12 cellular contexts compared by ENCODE assay signal in the genomic region with DNA sequence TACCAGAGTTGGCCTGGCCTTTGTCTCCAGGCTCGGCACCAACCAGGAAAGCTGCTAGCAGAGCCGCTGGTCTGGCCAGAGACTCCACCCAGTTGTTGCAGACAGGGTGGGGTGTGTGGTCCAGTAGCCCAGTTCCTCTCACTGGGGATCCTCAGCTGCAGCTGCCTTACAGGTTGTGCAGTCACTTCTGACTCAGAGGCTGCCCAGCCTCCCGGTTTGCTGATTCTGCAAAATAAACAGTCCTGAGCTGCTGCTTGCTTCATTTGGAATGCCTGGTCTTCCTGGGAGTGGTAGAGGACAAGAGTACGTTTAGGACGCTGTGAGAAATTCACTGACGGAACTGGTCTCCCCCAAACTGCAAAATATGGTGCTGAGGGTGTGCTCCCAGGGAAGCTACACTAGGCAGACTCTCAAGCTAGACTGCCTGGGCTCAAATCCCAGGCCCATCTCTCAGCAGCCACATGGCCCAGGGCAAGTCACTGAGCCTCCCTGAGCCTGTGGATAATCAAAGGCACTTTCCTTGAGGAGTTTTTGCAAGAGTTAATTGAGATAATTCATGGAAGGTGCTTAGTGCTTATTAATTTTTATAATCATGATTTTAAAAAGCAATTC.
DNase-seq lines count a peak whose midpoint lies in the region; ATAC-seq and TF ChIP-seq lines count a peak whose summit lies in the region.
"Had no signal": no experiment of that assay in that cellular context is flagged by ENCODE, and none has a peak within 500 bp of the region (broad histone marks: within the 10 kb centered on the region; RNA-seq: fewer than 3 reads in every experiment).

No MANE protein-coding gene starts in this region.

- H3K27me3 Mint-ChIP-seq in Calu3 (ENCODE audit: unreplicated experiment), result peaks cover 75% of the 10 kb centered on the region
- peaks cover 0 to 19% (median 3%) of the 10 kb centered on the region in 5 donors for H3K27me3 Mint-ChIP-seq in naive thymus-derived CD8-positive, alpha-beta T cell

- in situ Hi-C loops in brain microvascular endothelial cell (cut with HindIII; ENCODE audit: low pct_ligation_motif_present, low sequenced_read_pairs), result no loop called here

- H3K27me3 ChIP-seq in MM.1S (replicated peaks; ENCODE audit: insufficient read depth, low read length), result peaks cover 4% of the 10 kb centered on the region; the same call in 1 of the 2 replicates
- H3K27me3 ChIP-seq in brain microvascular endothelial cell (replicated peaks), result no peaks in the 10 kb centered on the region
- peaks cover 0 to 27% of the 10 kb centered on the region in 2 donors for H3K27me3 ChIP-seq in left lung
- peaks cover 7% of the 10 kb centered on the region for H3K27me3 ChIP-seq in suprapubic skin

- H3K4me2 ChIP-seq in MM.1S (ENCODE audit: low read depth, low read length) (no peak overlapping the region), OCI-LY7 (ENCODE audit: low read length) (no peak overlapping the region)

- H3K27ac Mint-ChIP-seq in Calu3 (ENCODE audit: unreplicated experiment), result no peak overlapping the region
- no peak overlapping the region for H3K27ac Mint-ChIP-seq in naive thymus-derived CD8-positive, alpha-beta T cell

- ATAC-seq in left lung, result peak; percentile 52
- no peak for ATAC-seq in naive thymus-derived CD8-positive, alpha-beta T cell
- no peak for ATAC-seq in HG03460 (IDR thresholded peaks at IDR 0.05; ENCODE audit: unreplicated experiment)

- TF ChIP-seq CTCF in Calu3 (IDR thresholded peaks at IDR 0.05; ENCODE audit: unreplicated experiment), result no peak
- no peak for TF ChIP-seq CTCF in MM.1S (IDR thresholded peaks at IDR 0.05; ENCODE audit: low read length)
- no peak for TF ChIP-seq CTCF in brain microvascular endothelial cell (IDR thresholded peaks at IDR 0.05; ENCODE audit: low read depth, low read length, missing control alignments)
- no peak for TF ChIP-seq CTCF in left lung (IDR thresholded peaks at IDR 0.05)
- no peak for TF ChIP-seq CTCF in OCI-LY7 (conservative IDR thresholded peaks at IDR 0.05; ENCODE audit: low read length)
- no peak for TF ChIP-seq CTCF in suprapubic skin (IDR thresholded peaks at IDR 0.05)

- H3K4me1 ChIP-seq in MM.1S (ENCODE audit: low read length), result no peaks in the 10 kb centered on the region
- H3K4me1 ChIP-seq in left lung, result no peaks in the 10 kb centered on the region
- H3K4me1 ChIP-seq in OCI-LY7 (ENCODE audit: insufficient read depth, low read length, poor library complexity, severe bottlenecking), result peaks cover 22% of the 10 kb centered on the region
- H3K4me1 ChIP-seq in suprapubic skin, result no peaks in the 10 kb centered on the region
- H3K4me1 ChIP-seq: parathyroid adenoma had no signal

- H3K9me2 ChIP-seq in MM.1S (replicated peaks; ENCODE audit: insufficient read depth, low read length), result no peaks in the 10 kb centered on the region
- no peaks in the 10 kb centered on the region for H3K9me2 ChIP-seq in OCI-LY7 (ENCODE audit: insufficient read depth, low read length)

- H3K9me3 Mint-ChIP-seq in Calu3 (ENCODE audit: low read depth, unreplicated experiment), result no peaks in the 10 kb centered on the region
- H3K9me3 Mint-ChIP-seq in naive thymus-derived CD8-positive, alpha-beta T cell, result peaks cover 0 to 15% (median 0%) of the 10 kb centered on the region in 9 donors

- H4K20me1 ChIP-seq in MM.1S (ENCODE audit: insufficient read depth, low read length) (no peaks in the 10 kb centered on the region), OCI-LY7 (ENCODE audit: insufficient read depth, low read length) (no peaks in the 10 kb centered on the region)

- H3K79me2 ChIP-seq in MM.1S (ENCODE audit: low read length) (no peaks in the 10 kb centered on the region), OCI-LY7 (ENCODE audit: insufficient read depth, low read depth, low read length) (no peaks in the 10 kb centered on the region)
- H3K79me2 ChIP-seq: parathyroid adenoma had no signal

- H3K4me1 Mint-ChIP-seq in Calu3 (ENCODE audit: low read depth, unreplicated experiment), result no peaks in the 10 kb centered on the region
- no peaks in the 10 kb centered on the region for H3K4me1 Mint-ChIP-seq in naive thymus-derived CD8-positive, alpha-beta T cell

- no peaks in the 10 kb centered on the region for H3K36me3 Mint-ChIP-seq in Calu3 (ENCODE audit: insufficient read depth, unreplicated experiment)
- H3K36me3 Mint-ChIP-seq in naive thymus-derived CD8-positive, alpha-beta T cell, result no peaks in the 10 kb centered on the region

- H3K9ac ChIP-seq in MM.1S (ENCODE audit: low read length), result no peak overlapping the region
- H3K9ac ChIP-seq: parathyroid adenoma had no signal

- BruUV-seq in Calu3 (replicated peaks; lab: Mats Ljungman, UMichigan), result no TSS peak
- BruUV-seq in OCI-LY7 (replicated peaks; lab: Mats Ljungman, UMichigan), result no TSS peak

- H3K27ac ChIP-seq in MM.1S (ENCODE audit: low read length) (no peak overlapping the region), brain microvascular endothelial cell (no peak overlapping the region), left lung (no peak overlapping the region), OCI-LY7 (ENCODE audit: low read depth, low read length, poor library complexity, severe bottlenecking) (no peak overlapping the region), suprapubic skin (no peak overlapping the region)
- H3K27ac ChIP-seq: parathyroid adenoma had no signal

- TF ChIP-seq EP300 in suprapubic skin (IDR thresholded peaks at IDR 0.05), result no peak

- no peak overlapping the region for H3K4me3 Mint-ChIP-seq in Calu3 (ENCODE audit: low read depth, unreplicated experiment)
- H3K4me3 Mint-ChIP-seq in naive thymus-derived CD8-positive, alpha-beta T cell, result no peak overlapping the region

- TF ChIP-seq POLR2A in suprapubic skin (IDR thresholded peaks at IDR 0.05), result no peak

- intact Hi-C loops in Calu3 (cut with micrococcal nuclease; ENCODE audit: unreplicated experiment), result no loop called here
- intact Hi-C loops in left lung (cut with DNase I), result no loop called here
- intact Hi-C loops in OCI-LY7 (cut with micrococcal nuclease; ENCODE audit: unreplicated experiment), result no loop called here

- 56% methylated on average over 3 of the region's 6 CpGs for WGBS in suprapubic skin

- POLR2A ChIA-PET in OCI-LY7 (lab: Charles Lee), result interaction anchor here (0.6 to 1.1 kb wide), 3 partner anchors 29 to 312 kb away, joined by 3 read pairs; no protein-coding TSS in a partner anchor
- POLR2A ChIA-PET in naive thymus-derived CD8-positive, alpha-beta T cell (lab: Charles Lee), result no interaction called here

- H3F3A ChIP-seq in MM.1S (ENCODE audit: insufficient read depth, low read length), result no peaks in the 10 kb centered on the region

- H3K9me3 ChIP-seq in MM.1S (replicated peaks; ENCODE audit: insufficient read depth, low read length), result no peaks in the 10 kb centered on the region
- no peaks in the 10 kb centered on the region for H3K9me3 ChIP-seq in left lung
- no peaks in the 10 kb centered on the region for H3K9me3 ChIP-seq in OCI-LY7 (ENCODE audit: low read length)
- no peaks in the 10 kb centered on the region for H3K9me3 ChIP-seq in suprapubic skin

- H3K4me3 ChIP-seq in MM.1S (ENCODE audit: low read length) (no peak overlapping the region), brain microvascular endothelial cell (ENCODE audit: low read depth, low read length) (no peak overlapping the region), left lung (no peak overlapping the region), OCI-LY7 (ENCODE audit: low read depth, low read length, poor library complexity, severe bottlenecking) (no peak overlapping the region), suprapubic skin (no peak overlapping the region)

- H3K36me3 ChIP-seq in MM.1S (replicated peaks; ENCODE audit: insufficient read depth, low read length) (no peaks in the 10 kb centered on the region), brain microvascular endothelial cell (replicated peaks) (no peaks in the 10 kb centered on the region), left lung (no peaks in the 10 kb centered on the region), OCI-LY7 (ENCODE audit: insufficient read depth, low read length) (no peaks in the 10 kb centered on the region), suprapubic skin (no peaks in the 10 kb centered on the region)

- H2AFZ ChIP-seq in MM.1S (ENCODE audit: low read length) (no peak overlapping the region), OCI-LY7 (ENCODE audit: low read length) (no peak overlapping the region)
- H2AFZ ChIP-seq: parathyroid adenoma had no signal

- DNase-seq in Calu3 (peak; percentile 56), MM.1S (peak; percentile 19), brain microvascular endothelial cell (peak; percentile 85), left lung (no peak), OCI-LY7 (ENCODE audit: low spot score) (no peak), suprapubic skin (ENCODE audit: low spot score in 2 of 2) (no peak)
- no peak for DNase-seq in naive thymus-derived CD8-positive, alpha-beta T cell
- DNase-seq: central memory CD4-positive, alpha-beta T cell; COR-L47; NCI-H1417 treated with DMSO at 0.1 percent for 48 hours had no signal

- CTCF ChIA-PET in Calu3 (lab: Charles Lee) (no interaction called here), OCI-LY7 (lab: Charles Lee; ENCODE audit: unreplicated experiment) (no interaction called here)

Comparison
In these comparisons a context has a peak if more than half of its experiments do, and no peak if none do; other contexts are left out.
1. DNase-seq: peak in Calu3 (single experiment), MM.1S (single experiment) and brain microvascular endothelial cell (single experiment); none in left lung (0 of 2), OCI-LY7 (single experiment), naive thymus-derived CD8-positive, alpha-beta T cell (0 of 10) and suprapubic skin (0 of 2).